8 cellular contexts compared by ENCODE assay signal in the genomic region with DNA sequence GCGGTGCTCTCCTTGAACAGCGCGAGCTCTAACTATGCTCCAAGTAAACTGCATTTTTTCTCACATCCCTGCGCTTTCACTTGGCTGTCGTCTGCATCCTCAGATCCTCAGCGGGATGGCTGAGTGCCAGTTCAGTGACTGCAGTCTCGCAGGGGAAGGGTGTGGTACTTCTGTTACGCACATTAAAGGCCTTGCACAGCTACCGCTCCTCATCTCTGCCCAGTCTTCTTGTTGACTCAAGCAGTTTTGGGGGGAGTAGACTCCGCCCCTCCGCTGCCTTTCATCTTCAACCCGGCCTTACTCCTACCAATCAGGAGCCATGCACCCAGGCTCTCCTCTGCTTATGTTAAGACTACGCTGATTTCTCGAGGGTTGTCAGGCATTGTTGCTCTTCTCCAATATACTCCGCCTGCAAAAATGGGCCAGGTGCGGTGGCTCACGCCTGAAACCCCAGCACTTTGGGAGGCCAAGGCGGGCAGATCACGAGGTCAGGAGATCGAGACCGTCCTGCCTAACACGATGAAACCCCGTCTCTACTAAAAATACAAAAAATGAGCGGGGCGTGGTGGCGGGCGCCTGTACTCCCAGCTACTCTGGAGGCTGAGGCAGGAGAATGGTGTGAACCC. TPM values are rescaled to one million over a fixed set of nuclear protein-coding genes. Genes with fewer than 3 reads are reported as not detected.
A peak's percentile ranks its signal among the peaks of the same experiment; 100 is the strongest.
DNase-seq lines count a peak whose midpoint lies in the region; ATAC-seq and TF ChIP-seq lines count a peak whose summit lies in the region.

No MANE protein-coding gene starts in this region.

- no peaks in the 10 kb centered on the region for H3K79me2 ChIP-seq in MM.1S (ENCODE audit: low read length)

- H3K9me2 ChIP-seq in MM.1S (replicated peaks; ENCODE audit: insufficient read depth, low read length) = no peaks in the 10 kb centered on the region

- H3K9me3 ChIP-seq in MM.1S (replicated peaks; ENCODE audit: insufficient read depth, low read length) = no peaks in the 10 kb centered on the region

- H4K20me1 ChIP-seq in MM.1S (ENCODE audit: insufficient read depth, low read length) = no peaks in the 10 kb centered on the region

- no peak overlapping the region for H2AFZ ChIP-seq in MM.1S (ENCODE audit: low read length)

- H3K27ac ChIP-seq in MM.1S (ENCODE audit: low read length) = no peak overlapping the region

- H3K4me1 ChIP-seq in MM.1S (ENCODE audit: low read length) = 0 out of 2 replicates have a peak, but pooled peaks cover 4% of the 10 kb centered on the region

- H3K4me3 ChIP-seq in fibroblast of mammary gland (ENCODE audit: control insufficient read depth, low read depth, low read length) (no peak overlapping the region), MM.1S (ENCODE audit: low read length) (no peak overlapping the region)

- peaks cover 27% of the 10 kb centered on the region for H3F3A ChIP-seq in MM.1S (ENCODE audit: insufficient read depth, low read length)

- H3K4me2 ChIP-seq in MM.1S (ENCODE audit: low read depth, low read length) = no peak overlapping the region

- H3K27me3 ChIP-seq in MM.1S (replicated peaks; ENCODE audit: insufficient read depth, low read length) = no peaks in the 10 kb centered on the region

- no peak for TF ChIP-seq CTCF in CD14-positive monocyte (IDR thresholded peaks at IDR 0.05)
- no peak for TF ChIP-seq CTCF in fibroblast of mammary gland (conservative IDR thresholded peaks at IDR 0.05; ENCODE audit: control insufficient read depth, insufficient read depth, low read depth, low read length)
- no peak for TF ChIP-seq CTCF in type B pancreatic cell (conservative IDR thresholded peaks at IDR 0.05)
- TF ChIP-seq CTCF in MM.1S (IDR thresholded peaks at IDR 0.05; ENCODE audit: low read length) = no peak

- no peaks in the 10 kb centered on the region for H3K36me3 ChIP-seq in MM.1S (replicated peaks; ENCODE audit: insufficient read depth, low read length)

- peak; percentile 89 for DNase-seq in CD14-positive monocyte (ENCODE audit: low spot score)
- peak; percentile 59 for DNase-seq in NCI-H2171 (lab: John Stamatoyannopoulos, UW)
- peak; percentile 65 for DNase-seq in activated T-cell treated with anti-CD3 and anti-CD28 coated beads for 4 hours
- DNase-seq in fibroblast of mammary gland (ENCODE audit: low read depth) = peak; percentile 97
- DNase-seq in pons (ENCODE audit: low spot score) = peak; percentile 48
- DNase-seq in type B pancreatic cell (ENCODE audit: extremely low spot score, unreplicated experiment) = no peak
- no peak for DNase-seq in MM.1S

- ATAC-seq in HG03432 (IDR thresholded peaks at IDR 0.05; ENCODE audit: unreplicated experiment) = no peak

- intact Hi-C loops in CD14-positive monocyte (cut with micrococcal nuclease) = loop anchor here in 1 of 2 donors (10.0 kb wide), 2 partner anchors 52 to 228 kb away; a partner anchor contains a TSS

- no peak overlapping the region for H3K9ac ChIP-seq in MM.1S (ENCODE audit: low read length)

- H3K4me3 Mint-ChIP-seq in CD14-positive monocyte (peak overlapping the region; percentile 36 to 65), type B pancreatic cell (peak overlapping the region; percentile 68)

- H3K4me1 Mint-ChIP-seq in CD14-positive monocyte = peaks cover 50% of the 10 kb centered on the region
- H3K4me1 Mint-ChIP-seq in type B pancreatic cell (ENCODE audit: unreplicated experiment) = peaks cover 17% of the 10 kb centered on the region

- peaks cover 37 to 41% of the 10 kb centered on the region in 2 donors for H3K36me3 Mint-ChIP-seq in CD14-positive monocyte
- peaks cover 17% of the 10 kb centered on the region for H3K36me3 Mint-ChIP-seq in type B pancreatic cell

- H3K27ac Mint-ChIP-seq in CD14-positive monocyte = peak overlapping the region in 5 of 7 donors; percentile 7 to 83 (median 48)
- H3K27ac Mint-ChIP-seq in type B pancreatic cell = peak overlapping the region; percentile 100

- peaks cover 0 to 10% (median 3%) of the 10 kb centered on the region in 7 donors for H3K9me3 Mint-ChIP-seq in CD14-positive monocyte
- H3K9me3 Mint-ChIP-seq in type B pancreatic cell = no peaks in the 10 kb centered on the region

- H3K27me3 Mint-ChIP-seq in CD14-positive monocyte (ENCODE audit: low read depth in 3 of 3) = peaks cover 29 to 36% (median 31%) of the 10 kb centered on the region in 3 donors
- peaks cover 22% of the 10 kb centered on the region for H3K27me3 Mint-ChIP-seq in type B pancreatic cell

RNA-seq across cellular contexts. Expression of a gene that starts 10.0 kb away (rescaled TPM):
- polyA plus RNA-seq in CD14-positive monocyte = 100 to 1,000 TPM; 437 to 451 TPM
- 239 and 287 TPM in 2 replicates for total RNA-seq in type B pancreatic cell (ENCODE audit: low replicate concordance)

RNA-seq across cellular contexts. Expression of a gene that starts 10.3 kb away (rescaled TPM):
- polyA plus RNA-seq in CD14-positive monocyte = 1 to 10 TPM; 2.8 to 2.9 TPM
- total RNA-seq in type B pancreatic cell (ENCODE audit: low replicate concordance) = 22.3 and 26.1 TPM in 2 replicates

RNA-seq across cellular contexts. Expression of a gene that starts 24.3 kb away (rescaled TPM):
- polyA plus RNA-seq in CD14-positive monocyte = 10 to 100 TPM; 44.4 to 52.6 TPM
- total RNA-seq in type B pancreatic cell (ENCODE audit: low replicate concordance) = 27.9 and 28.5 TPM in 2 replicates

RNA-seq across cellular contexts. Expression of a gene that starts 49.3 kb away (rescaled TPM):
- not detected for polyA plus RNA-seq in CD14-positive monocyte
- total RNA-seq in type B pancreatic cell (ENCODE audit: low replicate concordance) = 34.9 and 96.2 TPM in 2 replicates

RNA-seq across cellular contexts. Expression of a gene that starts 51.0 kb away (rescaled TPM):
- 10 to 100 TPM; 26.1 to 27.0 TPM for polyA plus RNA-seq in CD14-positive monocyte
- total RNA-seq in type B pancreatic cell (ENCODE audit: low replicate concordance) = 16.4 and 42.0 TPM in 2 replicates

Comparison
In these comparisons a context has a peak if more than half of its experiments do, and no peak if none do; other contexts are left out.
1. DNase-seq: peak in CD14-positive monocyte (single experiment), NCI-H2171 (single experiment), activated T-cell treated with anti-CD3 and anti-CD28 coated beads for 4 hours (single experiment), fibroblast of mammary gland (single experiment) and pons (single experiment); none in type B pancreatic cell (single experiment) and MM.1S (single experiment).